ENCODE assay signal across 23 cellular contexts in the genomic region with DNA sequence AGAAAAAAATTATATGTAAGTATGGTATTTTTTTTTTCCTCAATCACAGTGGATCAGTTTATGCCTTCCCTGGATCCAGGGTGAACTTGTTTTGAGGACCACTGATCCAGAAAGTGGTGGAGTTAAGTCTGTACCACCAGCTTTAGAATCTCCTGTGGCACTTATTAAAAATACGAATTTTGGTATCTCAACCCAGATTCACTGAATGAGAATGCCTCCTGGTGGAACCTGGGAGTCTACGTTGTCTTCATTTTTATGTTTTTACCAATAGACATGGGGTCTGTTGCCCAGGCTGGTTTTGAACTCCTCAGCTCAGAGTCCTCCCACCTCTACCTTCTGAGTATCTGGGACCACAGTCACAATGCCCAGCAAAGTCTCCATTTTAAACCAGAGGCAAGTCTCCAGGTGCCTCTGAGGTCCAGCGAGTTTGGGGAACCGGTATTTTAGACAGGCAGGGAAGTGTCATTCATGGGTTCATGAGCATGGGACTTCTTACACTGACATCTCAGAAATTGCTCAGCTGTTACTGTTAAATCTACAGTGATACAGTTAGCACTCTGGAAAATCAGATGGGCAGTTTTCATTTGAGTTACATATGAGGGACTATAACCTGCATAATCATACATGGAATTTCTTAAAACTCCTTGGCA.
A peak's percentile ranks its signal among the peaks of the same experiment; 100 is the strongest.
DNase-seq lines count a peak whose midpoint lies in the region; ATAC-seq, FAIRE-seq and TF ChIP-seq lines count a peak whose summit lies in the region.
"Had no signal": no experiment of that assay in that cellular context is flagged by ENCODE, and none has a peak within 500 bp of the region (broad histone marks: within the 10 kb centered on the region; RNA-seq: fewer than 3 reads in every experiment).

No MANE protein-coding gene starts in this region.

- no peak for TF ChIP-seq RAD21 in H1 (IDR thresholded peaks at IDR 0.05 in 1 of 2, conservative IDR thresholded peaks at IDR 0.05 in 1 of 2; ENCODE audit: low read depth in 2 of 2, low read length in 2 of 2)

- H2BK5ac ChIP-seq in H1 (ENCODE audit: low read depth, low read length): no peak overlapping the region

- TF ChIP-seq POLR2A in H1 (IDR thresholded peaks at IDR 0.05; ENCODE audit: control extremely low read depth in 1 of 2, low read depth in 2 of 2, low read length in 2 of 2): no peak

- no peak overlapping the region for H2AFZ ChIP-seq in Karpas-422 (ENCODE audit: low read length)
- no peak overlapping the region for H2AFZ ChIP-seq in H1 (ENCODE audit: low read length)
- no peak overlapping the region for H2AFZ ChIP-seq in PC-9

- H3K9me2 ChIP-seq in Karpas-422 (replicated peaks; ENCODE audit: insufficient read depth, low read length) (no peaks in the 10 kb centered on the region), PC-9 (ENCODE audit: insufficient read depth) (no peaks in the 10 kb centered on the region)

- no peaks in the 10 kb centered on the region for H3K79me2 ChIP-seq in Karpas-422 (ENCODE audit: low read length)
- H3K79me2 ChIP-seq in H1 (ENCODE audit: control insufficient read depth in 1 of 2, insufficient read depth in 2 of 2, low read length in 2 of 2): no peaks in the 10 kb centered on the region
- H3K79me2 ChIP-seq in PC-9 (ENCODE audit: low read depth): no peaks in the 10 kb centered on the region

- 73% methylated on average over 4 of the region's 4 CpGs; no CpG with 5 or more reads in 1 of the 2 experiments for WGBS in H1 (ENCODE audit: extremely low coverage in 1 of 2, insufficient coverage in 1 of 2, insufficient read length in 1 of 2, insufficient replicate concordance in 2 of 2, low coverage in 1 of 2, low lambda C conversion rate in 2 of 2, missing lambda C conversion rate in 1 of 2), 2 experiments

- H3K23me2 ChIP-seq in H1 (ENCODE audit: low read depth, low read length): 0 out of 2 replicates have a peak, but pooled peaks cover 2% of the 10 kb centered on the region

- no peaks in the 10 kb centered on the region for H3K27me3 ChIP-seq in BLaER1 treated with 17β-estradiol and CSF1 and Interleukin-3, amounts not matched to agents 10 nM and 100 nM
- no peaks in the 10 kb centered on the region for H3K27me3 ChIP-seq in Karpas-422 (ENCODE audit: low read length)
- peaks cover 0 to 1% (median 0%) of the 10 kb centered on the region in 4 experiments; a peak in 2 of 7 replicates for H3K27me3 ChIP-seq in H1 (replicated peaks in 1 of 4; ENCODE audit: control insufficient read depth in 3 of 4, extremely low read depth in 1 of 4, insufficient read depth in 3 of 4, low read length in 3 of 4)
- no peaks in the 10 kb centered on the region for H3K27me3 ChIP-seq in PC-9 (ENCODE audit: insufficient read depth, low read depth)

- POLR2A ChIA-PET in H1 (lab: Charles Lee; ENCODE audit: partially characterized antibody) (interaction anchor here (0.7 kb wide), 1 partner anchor 28 kb away, joined by 3 read pairs; no protein-coding TSS in a partner anchor), PC-9 (lab: Charles Lee; ENCODE audit: unreplicated experiment) (no interaction called here)

- no peak overlapping the region for H3K9ac ChIP-seq in BLaER1 treated with 17β-estradiol and CSF1 and Interleukin-3, amounts not matched to agents 10 nM and 100 nM
- no peak overlapping the region for H3K9ac ChIP-seq in Karpas-422 (ENCODE audit: low read length)
- H3K9ac ChIP-seq in H1 (replicated peaks in 1 of 4; ENCODE audit: extremely low read depth in 1 of 4, low read depth in 3 of 4, low read length in 3 of 4): no peak overlapping the region

- no peak for FAIRE-seq in H1 (lab: Jason Lieb, UNC)
- FAIRE-seq: D721Med had no signal

- no peaks in the 10 kb centered on the region for H3F3A ChIP-seq in PC-9 (ENCODE audit: insufficient read depth, low read depth)

- peaks cover 0 to 77% (median 49%) of the 10 kb centered on the region in 10 experiments; a peak in 16 of 20 replicates for H3K4me1 ChIP-seq in BLaER1 treated with 17β-estradiol and CSF1 and Interleukin-3, amounts not matched to agents 10 nM and 100 nM
- peaks cover 26% of the 10 kb centered on the region for H3K4me1 ChIP-seq in Karpas-422 (ENCODE audit: low read length)
- no peaks in the 10 kb centered on the region for H3K4me1 ChIP-seq in H1 (replicated peaks in 1 of 4; ENCODE audit: control insufficient read depth in 3 of 4, insufficient read depth in 4 of 4, low read length in 3 of 4)
- peaks cover 15% of the 10 kb centered on the region for H3K4me1 ChIP-seq in PC-9 (replicated peaks; ENCODE audit: insufficient read depth)

- no peak overlapping the region for H3K14ac ChIP-seq in H1 (ENCODE audit: insufficient read length)

- no peak overlapping the region for H2AK5ac ChIP-seq in H1 (ENCODE audit: low read depth, low read length)

- no peaks in the 10 kb centered on the region for H3K9me3 ChIP-seq in BLaER1 treated with 17β-estradiol and CSF1 and Interleukin-3, amounts not matched to agents 10 nM and 100 nM (replicated peaks in 1 of 11)
- H3K9me3 ChIP-seq in Karpas-422 (ENCODE audit: low read length) (no peaks in the 10 kb centered on the region), H1 (ENCODE audit: insufficient read depth in 2 of 2, low read depth in 1 of 2, low read length in 1 of 2) (no peaks in the 10 kb centered on the region), PC-9 (ENCODE audit: insufficient read depth, low read depth) (no peaks in the 10 kb centered on the region)

- no peak overlapping the region for H3K4me3 ChIP-seq in BLaER1 treated with 17β-estradiol and CSF1 and Interleukin-3, amounts not matched to agents 10 nM and 100 nM
- H3K4me3 ChIP-seq in Karpas-422 (ENCODE audit: low read length) (no peak overlapping the region), H1 (ENCODE audit: extremely low read depth in 1 of 4, insufficient read depth in 2 of 4, low read depth in 3 of 4, low read length in 4 of 4) (no peak overlapping the region), retinal pigment epithelial cell (ENCODE audit: low read length) (no peak overlapping the region), PC-9 (no peak overlapping the region)

- no peak overlapping the region for H4K5ac ChIP-seq in H1 (ENCODE audit: insufficient read length, low read depth, low read length)

- DNase-seq in Karpas-422 (peak; percentile 54), H1 (ENCODE audit: low read depth in 1 of 2, low spot score in 2 of 2) (no peak), retinal pigment epithelial cell (ENCODE audit: low read depth) (no peak), hepatic stellate cell (ENCODE audit: low spot score) (no peak), GF-D8 (lab: John Stamatoyannopoulos, UW) (no peak), PC-9 (no peak), left cardiac atrium (no peak)
- DNase-seq: ACHN; CD4-positive, alpha-beta memory T cell; DMS79 treated with DMSO at 0.1 percent for 48 hours; GDM1; HCEC 1CT; KBM-7; NCI-H1092 treated with DMSO at 0.1 percent for 48 hours; NCI-H1694; NCI-H226; NCI-H524 treated with DMSO at 0.1 percent for 48 hours; OCI-M1; RPMI8226; SIG-M5; T-helper 17 cell had no signal

- no peak overlapping the region for H3K4ac ChIP-seq in H1 (replicated peaks; ENCODE audit: insufficient read length, low read depth, low read length)

- TF ChIP-seq CTCF in H1 (IDR thresholded peaks at IDR 0.05; ENCODE audit: control extremely low read depth in 1 of 3, insufficient read depth in 1 of 3, low read depth in 1 of 3, low read length in 3 of 3) (no peak), retinal pigment epithelial cell (conservative IDR thresholded peaks at IDR 0.05; ENCODE audit: low read depth, low read length) (peak; percentile 13), PC-9 (conservative IDR thresholded peaks at IDR 0.05) (no peak)

- no peak for ATAC-seq in left cardiac atrium
- ATAC-seq: T-helper 17 cell had no signal

- H3K18ac ChIP-seq in H1 (ENCODE audit: extremely low read depth, low read length): no peak overlapping the region

- H3K27ac ChIP-seq in BLaER1 treated with 17β-estradiol and CSF1 and Interleukin-3, amounts not matched to agents 10 nM and 100 nM: no peak overlapping the region
- H3K27ac ChIP-seq in Karpas-422 (ENCODE audit: low read length) (no peak overlapping the region), H1 (ENCODE audit: low read depth, low read length) (no peak overlapping the region), PC-9 (no peak overlapping the region)

- no peak overlapping the region for H4K8ac ChIP-seq in H1 (ENCODE audit: extremely low read depth, insufficient read depth, low read length)

- no peak overlapping the region for H4K91ac ChIP-seq in H1 (replicated peaks; ENCODE audit: insufficient read length, low read length)

- no peak overlapping the region for H3K56ac ChIP-seq in H1 (replicated peaks; ENCODE audit: insufficient read length, low read depth, low read length)

- no peak overlapping the region for H2BK20ac ChIP-seq in H1 (ENCODE audit: low read length)

- intact Hi-C loops in PC-9 (cut with micrococcal nuclease; ENCODE audit: unreplicated experiment) (no loop called here), left cardiac atrium (cut with DNase I) (no loop called here)

- TF ChIP-seq EP300 in H1 (IDR thresholded peaks at IDR 0.05; ENCODE audit: borderline replicate concordance in 1 of 2, low read depth in 2 of 2, low read length in 2 of 2): no peak

- peaks cover 0 to 82% (median 35%) of the 10 kb centered on the region in 11 experiments; a peak in 16 of 22 replicates for H4K20me1 ChIP-seq in BLaER1 treated with 17β-estradiol and CSF1 and Interleukin-3, amounts not matched to agents 10 nM and 100 nM
- H4K20me1 ChIP-seq in Karpas-422 (ENCODE audit: insufficient read depth, low read depth, low read length) (peaks cover 12% of the 10 kb centered on the region), H1 (replicated peaks in 1 of 2; ENCODE audit: control insufficient read depth in 1 of 2, insufficient read depth in 2 of 2, low read length in 2 of 2) (no peaks in the 10 kb centered on the region), PC-9 (ENCODE audit: insufficient read depth) (no peaks in the 10 kb centered on the region)

- H2BK15ac ChIP-seq in H1 (ENCODE audit: low read length): no peak overlapping the region

- H3K23ac ChIP-seq in H1 (ENCODE audit: insufficient read length): no peak overlapping the region

- no peak overlapping the region for H2BK120ac ChIP-seq in H1 (replicated peaks; ENCODE audit: low read depth, low read length)

- CTCF ChIA-PET in H1 (lab: Charles Lee; ENCODE audit: partially characterized antibody) (interaction anchor here (0.5 to 1.5 kb wide), 13 partner anchors 8 to 507 kb away, joined by 3 to 6 read pairs (median 3); no protein-coding TSS in a partner anchor), PC-9 (lab: Charles Lee) (no interaction called here)

- peak overlapping the region in 7 of 11 experiments; percentile 6 to 41 (median 31); a peak in 11 of 22 replicates for H3K4me2 ChIP-seq in BLaER1 treated with 17β-estradiol and CSF1 and Interleukin-3, amounts not matched to agents 10 nM and 100 nM
- H3K4me2 ChIP-seq in Karpas-422 (ENCODE audit: low read depth, low read length, poor library complexity, severe bottlenecking) (no peak overlapping the region), H1 (ENCODE audit: insufficient read depth in 1 of 2, low read depth in 2 of 2, low read length in 2 of 2) (no peak overlapping the region), PC-9 (no peak overlapping the region)

- H3K79me1 ChIP-seq in H1 (ENCODE audit: low read depth, low read length): no peaks in the 10 kb centered on the region

- 0 out of 2 replicates have a peak overlapping the region, but pooled peaks have one; percentile 63 for H2BK12ac ChIP-seq in H1 (ENCODE audit: low read depth, low read length)

- peaks cover 0 to 7% (median 0%) of the 10 kb centered on the region in 11 experiments; a peak in 1 of 22 replicates for H3K36me3 ChIP-seq in BLaER1 treated with 17β-estradiol and CSF1 and Interleukin-3, amounts not matched to agents 10 nM and 100 nM
- no peaks in the 10 kb centered on the region for H3K36me3 ChIP-seq in Karpas-422 (ENCODE audit: insufficient read depth, low read length)
- no peaks in the 10 kb centered on the region for H3K36me3 ChIP-seq in H1 (ENCODE audit: control insufficient read depth in 2 of 4, insufficient read depth in 4 of 4, low read length in 3 of 4)
- H3K36me3 ChIP-seq in PC-9 (ENCODE audit: low read depth): no peaks in the 10 kb centered on the region

- BruUV-seq in PC-9 (replicated peaks; lab: Mats Ljungman, UMichigan): no TSS peak

Comparison
In these comparisons a context has a peak if more than half of its experiments do, and no peak if none do; other contexts are left out.
1. H3K4me2 ChIP-seq: peak in BLaER1 treated with 17β-estradiol and CSF1 and Interleukin-3, amounts not matched to agents 10 nM and 100 nM (7 of 11); none in Karpas-422 (single experiment), H1 (0 of 2) and PC-9 (single experiment).